In the genomic region with DNA sequence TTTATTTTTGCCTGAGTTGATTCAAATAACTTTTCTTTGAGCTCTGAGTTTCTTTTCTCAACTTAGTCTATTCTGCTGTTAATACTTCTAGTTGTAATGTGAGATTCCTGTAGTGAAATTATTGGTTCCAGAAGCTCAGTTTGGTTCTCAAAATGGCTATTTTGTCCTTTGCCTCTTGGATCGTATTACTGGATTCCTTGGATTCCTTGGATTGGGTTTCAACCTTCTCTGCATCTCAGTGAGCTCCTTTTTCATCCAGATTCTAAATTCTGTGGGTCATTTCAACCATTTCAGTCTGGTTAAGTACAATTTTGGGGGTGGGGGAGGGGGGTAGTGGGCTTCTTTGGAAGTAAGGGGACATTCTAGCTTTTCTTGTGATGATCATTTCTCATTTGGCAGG, we compare ENCODE assay signal across 2 cellular contexts.
TF ChIP-seq lines count a peak whose summit lies in the region.

No MANE protein-coding gene starts in this region.

TF ChIP-seq in GM23338, 12 proteins besides CTCF, POLR2A, EP300 and RAD21:
- no peak for TF ChIP-seq EZH2phosphoT487 (IDR thresholded peaks at IDR 0.05; ENCODE audit: unreplicated experiment)
TF ChIP-seq in GM23338: peak in this region for 0.

TF ChIP-seq in H1, 55 proteins besides CTCF, POLR2A, EP300 and RAD21:
- TF ChIP-seq, protein P1, sequence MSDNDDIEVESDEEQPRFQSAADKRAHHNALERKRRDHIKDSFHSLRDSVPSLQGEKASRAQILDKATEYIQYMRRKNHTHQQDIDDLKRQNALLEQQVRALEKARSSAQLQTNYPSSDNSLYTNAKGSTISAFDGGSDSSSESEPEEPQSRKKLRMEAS (IDR thresholded peaks at IDR 0.05), result no peak
- TF ChIP-seq, protein P2, sequence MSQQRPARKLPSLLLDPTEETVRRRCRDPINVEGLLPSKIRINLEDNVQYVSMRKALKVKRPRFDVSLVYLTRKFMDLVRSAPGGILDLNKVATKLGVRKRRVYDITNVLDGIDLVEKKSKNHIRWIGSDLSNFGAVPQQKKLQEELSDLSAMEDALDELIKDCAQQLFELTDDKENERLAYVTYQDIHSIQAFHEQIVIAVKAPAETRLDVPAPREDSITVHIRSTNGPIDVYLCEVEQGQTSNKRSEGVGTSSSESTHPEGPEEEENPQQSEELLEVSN (IDR thresholded peaks at IDR 0.05), result no peak
- TF ChIP-seq TEAD4 (IDR thresholded peaks at IDR 0.05; ENCODE audit: low read depth, low read length) (peak; percentile 71), PHF8 (conservative IDR thresholded peaks at IDR 0.05; ENCODE audit: low read depth, low read length) (no peak), YY1 (IDR thresholded peaks at IDR 0.05; ENCODE audit: low read depth, low read length) (no peak), SIX5 (IDR thresholded peaks at IDR 0.05; ENCODE audit: low read depth, low read length) (0 out of 2 replicates have a peak, but pooled peaks have one; percentile 9), POLR2AphosphoS5 (IDR thresholded peaks at IDR 0.05; ENCODE audit: low read depth, low read length) (no peak), TBP (IDR thresholded peaks at IDR 0.05; ENCODE audit: low read depth, low read length) (no peak)
TF ChIP-seq in H1: peak in this region for 2.
